ENCODE assay signal across 21 cellular contexts in genomic region chr7:15209385-15209784, GRCh38.
"Had no signal": no experiment of that assay in that cellular context is flagged by ENCODE, and none has a peak within 500 bp of the region (broad histone marks: within the 10 kb centered on the region; RNA-seq: fewer than 3 reads in every experiment).

No MANE protein-coding gene starts in this region.

- H3K79me2 ChIP-seq: hepatocyte had no signal

- H3K4me2 ChIP-seq: hepatocyte had no signal

- H3K4me3 ChIP-seq: colonic mucosa, hepatocyte, ovary, right atrium auricular region, sigmoid colon, skin epidermis, stomach, thoracic aorta, transverse colon had no signal

- H3K4me1 ChIP-seq: colonic mucosa, right atrium auricular region, sigmoid colon, stomach, transverse colon had no signal

- H3K27ac Mint-ChIP-seq: naive thymus-derived CD8-positive, alpha-beta T cell had no signal

- H3K4me1 Mint-ChIP-seq: naive thymus-derived CD8-positive, alpha-beta T cell had no signal

- H3K36me3 Mint-ChIP-seq: naive thymus-derived CD8-positive, alpha-beta T cell had no signal

- H2AFZ ChIP-seq: hepatocyte had no signal

- H3K9me3 ChIP-seq: colonic mucosa, ovary, right atrium auricular region, sigmoid colon, stomach, thoracic aorta, transverse colon had no signal

- ATAC-seq: foreskin keratinocyte; left lobe of liver; naive thymus-derived CD8-positive, alpha-beta T cell had no signal

- H3K27me3 Mint-ChIP-seq: naive thymus-derived CD8-positive, alpha-beta T cell had no signal

- DNase-seq: colonic mucosa; dermis blood vessel endothelial cell; erythroblast; foreskin keratinocyte; head of caudate nucleus; kidney glomerular epithelial cell; mammary epithelial cell; naive thymus-derived CD8-positive, alpha-beta T cell; nucleus accumbens; ovary; sigmoid colon; stimulated activated CD4-positive, alpha-beta T cell treated with anti-CD3 and anti-CD28 coated beads, Interleukin-12 subunit alpha, Interleukin-12 subunit beta, amount 100 ng/mL, for 4 hours; stimulated activated naive CD4-positive, alpha-beta T cell; stomach; substantia nigra; transverse colon had no signal

- H3K36me3 ChIP-seq: colonic mucosa, ovary, right atrium auricular region, sigmoid colon, stomach, thoracic aorta, transverse colon had no signal

- H3K4me3 Mint-ChIP-seq: naive thymus-derived CD8-positive, alpha-beta T cell had no signal

- H3K27me3 ChIP-seq: colonic mucosa, foreskin keratinocyte, hepatocyte, ovary, right atrium auricular region, sigmoid colon, stomach, transverse colon had no signal

- H3K27ac ChIP-seq: colonic mucosa, foreskin keratinocyte, hepatocyte, ovary, right atrium auricular region, sigmoid colon, skin epidermis, stomach, thoracic aorta, transverse colon had no signal
